Comparison of ENCODE assay signal across 5 cellular contexts in the genomic region with DNA sequence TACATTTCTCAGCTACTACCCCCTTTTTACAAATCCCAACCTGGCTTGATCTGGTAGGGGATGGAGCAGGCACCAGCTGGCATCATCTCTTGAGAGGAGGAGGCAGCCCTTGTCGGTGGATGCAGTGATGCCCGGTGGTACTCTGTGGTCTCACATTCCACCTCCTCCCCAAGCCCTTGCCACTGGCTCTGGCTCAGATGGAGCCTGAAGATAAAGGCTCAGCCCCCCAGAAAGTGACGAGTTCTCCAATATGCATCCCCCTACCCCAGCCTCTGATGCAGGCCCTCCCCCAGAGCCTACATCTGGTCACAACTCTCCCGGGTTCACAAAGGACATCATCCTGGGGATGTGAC. TPM values are rescaled to one million over a fixed set of nuclear protein-coding genes. Genes with fewer than 3 reads are reported as not detected.
"Had no signal": no experiment of that assay in that cellular context is flagged by ENCODE, and none has a peak within 500 bp of the region (broad histone marks: within the 10 kb centered on the region; RNA-seq: fewer than 3 reads in every experiment).

No MANE protein-coding gene starts in this region.

- H3K4me3 Mint-ChIP-seq: GM23338, H9, IgD-negative memory B cell had no signal

- DNase-seq: H9, HCEC 1CT had no signal

- H3K9me3 Mint-ChIP-seq: GM23338, H9 had no signal

- ATAC-seq: GM23338, HepG2 had no signal

- H3K27ac Mint-ChIP-seq: GM23338, H9, IgD-negative memory B cell had no signal

RNA-seq across cellular contexts. Expression of gene GOLT1A, which starts 3.8 kb away (rescaled TPM):
- polyA plus RNA-seq: IgD-negative memory B cell had no signal

RNA-seq across cellular contexts. Expression of gene KISS1, which starts 21.3 kb away (rescaled TPM):
- polyA plus RNA-seq: GM23338, IgD-negative memory B cell had no signal

RNA-seq across cellular contexts. Expression of gene REN, which starts 51.5 kb away (rescaled TPM):
- polyA plus RNA-seq: GM23338, HepG2, IgD-negative memory B cell had no signal
